In genomic region chr7:87628780-87629569, GRCh38 we compare ENCODE assay signal across 8 cellular contexts. TPM values are rescaled to one million over a fixed set of nuclear protein-coding genes. Genes with fewer than 3 reads are reported as not detected.
A peak's percentile ranks its signal among the peaks of the same experiment; 100 is the strongest.
DNase-seq lines count a peak whose midpoint lies in the region; ATAC-seq, FAIRE-seq and TF ChIP-seq lines count a peak whose summit lies in the region.

No MANE protein-coding gene starts in this region.

- H3K4me2 ChIP-seq in A549 (peak overlapping the region; percentile 97), GM23338 (peak overlapping the region; percentile 99), hepatocyte (peak overlapping the region; percentile 96)

- in situ Hi-C loops in SK-MEL-5 (cut with HindIII; ENCODE audit: low pct_unique_long_range_greater_than_20kb, low sequenced_read_pairs) = no loop called here

- peak; percentile 22 to 39; a peak in 3 of 6 replicates for ATAC-seq in A549
- peak; percentile 72 for ATAC-seq in GM23338
- ATAC-seq in psoas muscle = peak; percentile 23 to 54 (median 41)
- no peak for ATAC-seq in HG02840 (IDR thresholded peaks at IDR 0.05; ENCODE audit: low FRiP score, unreplicated experiment)
- no peak for ATAC-seq in GM21576 (IDR thresholded peaks at IDR 0.05; ENCODE audit: unreplicated experiment)

- no peaks in the 10 kb centered on the region for H3K36me3 Mint-ChIP-seq in GM23338 (ENCODE audit: low read depth)

- no peaks in the 10 kb centered on the region; the same call in 1 of the 2 replicates for H4K20me1 ChIP-seq in GM23338 (replicated peaks; ENCODE audit: insufficient read depth)
- H4K20me1 ChIP-seq in hepatocyte (ENCODE audit: insufficient read depth, poor library complexity, severe bottlenecking) = no peaks in the 10 kb centered on the region

- no peaks in the 10 kb centered on the region for H3K79me2 ChIP-seq in GM23338 (replicated peaks; ENCODE audit: insufficient read depth)
- H3K79me2 ChIP-seq in hepatocyte = no peaks in the 10 kb centered on the region

- no peak for TF ChIP-seq POLR2A in A549 (IDR thresholded peaks at IDR 0.05; ENCODE audit: low read length)

- peaks cover 4% of the 10 kb centered on the region; the same call in 1 of the 2 replicates for H3K9me2 ChIP-seq in GM23338 (ENCODE audit: insufficient read depth)
- no peaks in the 10 kb centered on the region for H3K9me2 ChIP-seq in hepatocyte (replicated peaks; ENCODE audit: insufficient read depth)

- no peak for TF ChIP-seq EP300 in A549 (IDR thresholded peaks at IDR 0.05)

- H3K27me3 Mint-ChIP-seq in GM23338 (ENCODE audit: insufficient read depth, low read depth, poor library complexity) = peaks cover 26% of the 10 kb centered on the region

- H3K4me3 Mint-ChIP-seq in GM23338 = peak overlapping the region; percentile 82

- 0 out of 3 replicates have a peak, but pooled peaks cover 5% of the 10 kb centered on the region for H3K4me1 ChIP-seq in A549
- H3K4me1 ChIP-seq in GM23338 (ENCODE audit: insufficient read depth) = no peaks in the 10 kb centered on the region; the same call in 1 of the 2 replicates
- no peaks in the 10 kb centered on the region for H3K4me1 ChIP-seq in hepatocyte (ENCODE audit: insufficient read depth)
- no peaks in the 10 kb centered on the region for H3K4me1 ChIP-seq in psoas muscle

- DNase-seq in A549 (ENCODE audit: low read depth in 1 of 2, low spot score in 1 of 2) (peak in 1 of 2 experiments; percentile 11), GM23338 (ENCODE audit: low spot score) (peak; percentile 68), SK-MEL-5 (ENCODE audit: low read depth, low spot score) (peak; percentile 33), astrocyte of the hippocampus (ENCODE audit: low read depth, low spot score) (peak; percentile 38), hepatocyte (ENCODE audit: low spot score) (peak; percentile 47), psoas muscle (peak; percentile 17 to 57)

- H3K4me3 ChIP-seq in A549 (peak overlapping the region; percentile 77), GM23338 (peak overlapping the region; percentile 82), hepatocyte (peak overlapping the region; percentile 63), psoas muscle (peak overlapping the region; percentile 82)

- no peaks in the 10 kb centered on the region for H3K36me3 ChIP-seq in GM23338 (ENCODE audit: insufficient read depth)
- no peaks in the 10 kb centered on the region for H3K36me3 ChIP-seq in hepatocyte (replicated peaks; ENCODE audit: insufficient read depth, low read depth)
- no peaks in the 10 kb centered on the region for H3K36me3 ChIP-seq in psoas muscle (ENCODE audit: insufficient read depth in 1 of 2, low read depth in 1 of 2)

- WGBS in A549 (ENCODE audit: missing lambda C conversion rate) = 29% methylated on average over 22 of the region's 39 CpGs
- WGBS in hepatocyte (ENCODE audit: low lambda C conversion rate, missing lambda C conversion rate) = 16% methylated on average over 21 of the region's 39 CpGs
- WGBS in psoas muscle, 3 donors = 6 to 13% (median 6%) methylated on average over 21 to 39 of the region's 39 CpGs

- no peak overlapping the region for H3K27ac Mint-ChIP-seq in GM23338

- H3F3A ChIP-seq in GM23338 (replicated peaks; ENCODE audit: low read depth) = no peaks in the 10 kb centered on the region

- H3K4me1 Mint-ChIP-seq in GM23338 = peaks cover 4% of the 10 kb centered on the region; the same call in 2 of the 3 replicates

- POLR2A ChIA-PET in A549 (lab: Yijun Ruan, JAX) = interaction anchor here (1.1 kb wide), 1 partner anchor 309 kb away, joined by 5 read pairs; no protein-coding TSS in a partner anchor

- peaks cover 3% of the 10 kb centered on the region; the same call in 2 of the 3 replicates for H3K9me3 Mint-ChIP-seq in GM23338

- H3K27ac ChIP-seq in A549 (no peak overlapping the region), GM23338 (ENCODE audit: low read depth) (no peak overlapping the region), hepatocyte (no peak overlapping the region), psoas muscle (peak overlapping the region; percentile 44)

- intact Hi-C loops in psoas muscle (cut with DNase I) = no loop called here

- H3K9me3 ChIP-seq in A549 (no peaks in the 10 kb centered on the region), hepatocyte (ENCODE audit: low read depth) (no peaks in the 10 kb centered on the region), psoas muscle (no peaks in the 10 kb centered on the region)

- FAIRE-seq in A549 (lab: Jason Lieb, UNC) = no peak

- H3K27me3 ChIP-seq in GM23338 (ENCODE audit: insufficient read depth) (peaks cover 39% of the 10 kb centered on the region), hepatocyte (peaks cover 7% of the 10 kb centered on the region), psoas muscle (ENCODE audit: insufficient read depth in 3 of 3, low read length in 2 of 3) (no peaks in the 10 kb centered on the region)

- H2AFZ ChIP-seq in GM23338 (peak overlapping the region; percentile 100), hepatocyte (peak overlapping the region; percentile 90)

- CTCF ChIA-PET in A549 (lab: Yijun Ruan, JAX) = no interaction called here

- TF ChIP-seq RAD21 in A549 (conservative IDR thresholded peaks at IDR 0.05 in 1 of 2, IDR thresholded peaks at IDR 0.05 in 1 of 2) = no peak

- TF ChIP-seq CTCF in A549 (IDR thresholded peaks at IDR 0.05) = no peak
- TF ChIP-seq CTCF in GM23338 (conservative IDR thresholded peaks at IDR 0.05; ENCODE audit: low read depth in 2 of 2) = no peak
- no peak for TF ChIP-seq CTCF in hepatocyte (IDR thresholded peaks at IDR 0.05; ENCODE audit: poor library complexity)
- TF ChIP-seq CTCF in psoas muscle (IDR thresholded peaks at IDR 0.05) = no peak

TF ChIP-seq in A549, 52 proteins besides CTCF, POLR2A, EP300 and RAD21 (continues in another document):
- TF ChIP-seq POLR2AphosphoS2 (conservative IDR thresholded peaks at IDR 0.05; ENCODE audit: low read length) (no peak), EHMT2 (IDR thresholded peaks at IDR 0.05; ENCODE audit: low read depth) (no peak), JUN (IDR thresholded peaks at IDR 0.05) (no peak), ZFP36 (IDR thresholded peaks at IDR 0.05; ENCODE audit: borderline replicate concordance, partially characterized antibody) (no peak), ZNF302 (CRISPR knock-in tag; IDR thresholded peaks at IDR 0.05) (no peak)
- TF ChIP-seq, protein P1, sequence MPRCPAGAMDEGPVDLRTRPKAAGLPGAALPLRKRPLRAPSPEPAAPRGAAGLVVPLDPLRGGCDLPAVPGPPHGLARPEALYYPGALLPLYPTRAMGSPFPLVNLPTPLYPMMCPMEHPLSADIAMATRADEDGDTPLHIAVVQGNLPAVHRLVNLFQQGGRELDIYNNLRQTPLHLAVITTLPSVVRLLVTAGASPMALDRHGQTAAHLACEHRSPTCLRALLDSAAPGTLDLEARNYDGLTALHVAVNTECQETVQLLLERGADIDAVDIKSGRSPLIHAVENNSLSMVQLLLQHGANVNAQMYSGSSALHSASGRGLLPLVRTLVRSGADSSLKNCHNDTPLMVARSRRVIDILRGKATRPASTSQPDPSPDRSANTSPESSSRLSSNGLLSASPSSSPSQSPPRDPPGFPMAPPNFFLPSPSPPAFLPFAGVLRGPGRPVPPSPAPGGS (IDR thresholded peaks at IDR 0.05) = no peak

TF ChIP-seq in GM23338, 12 proteins besides CTCF, POLR2A, EP300 and RAD21:
- TF ChIP-seq ZNF114 (CRISPR knock-in tag; IDR thresholded peaks at IDR 0.05) (no peak), JUNB (IDR thresholded peaks at IDR 0.05; ENCODE audit: unreplicated experiment) (no peak), POLR2AphosphoS5 (IDR thresholded peaks at IDR 0.05; ENCODE audit: low read depth) (no peak), EZH2 (IDR thresholded peaks at IDR 0.05; ENCODE audit: low read depth, unreplicated experiment) (no peak), ZNF331 (CRISPR knock-in tag; IDR thresholded peaks at IDR 0.05; ENCODE audit: low read depth) (no peak), NANOG (IDR thresholded peaks at IDR 0.05; ENCODE audit: borderline replicate concordance) (no peak)

RNA-seq across cellular contexts. Expression of gene RUNDC3B, which starts 0.8 kb away (rescaled TPM):
- not detected in 2 replicates for polyA plus RNA-seq in A549 (2011; rRNA removed)
- polyA plus RNA-seq in A549 (2012; cell fraction: cytosol; rRNA removed) = not detected in 2 replicates
- 0.07 TPM in 1 of 2 replicates, not detected in the other for polyA plus RNA-seq in A549 (2012; cell fraction: nucleus; rRNA removed)
- polyA plus RNA-seq in A549 (2017; fragmentation: RNase III; extraction: RNeasy Plus Mini Kit Qiagen cat#74134 plus additional on column Dnase treatment) = not detected in 3 replicates
- polyA minus RNA-seq in A549 (2011; rRNA and poly(A)+ RNA removed) = not detected in 2 replicates
- total RNA-seq in GM23338 (2014; rRNA removed; shearing (Covaris generic)) = 0.83 and 0.89 TPM in 2 replicates
- polyA plus RNA-seq in GM23338 (2016; fragmentation: Nextera tagmentation; extraction: Ambion mirVana) = 1.3 and 2.0 TPM in 2 replicates
- total RNA-seq in SK-MEL-5 (2014; rRNA removed; shearing (Covaris generic)) = 0.21 and 0.55 TPM in 2 replicates
- polyA plus RNA-seq in SK-MEL-5 (2015; cell fraction: cytosol; rRNA removed) = 0.18 and 0.27 TPM in 2 replicates
- polyA plus RNA-seq in SK-MEL-5 (2015; cell fraction: nucleus; rRNA removed) = 0.08 and 0.37 TPM in 2 replicates
- total RNA-seq in hepatocyte = 0.53 and 1.1 TPM in 2 replicates
- polyA plus RNA-seq in hepatocyte = 0.22 TPM in 1 of 2 replicates, not detected in the other
- 1 to 10 TPM in 1 of 4 donors, under 1 TPM in 3; 0.42 to 1.2 (median 0.62) TPM for total RNA-seq in psoas muscle
- 1 to 10 TPM in 1 of 3 donors, under 1 TPM in 2; 0.05 to 1.2 (median 0.68) TPM for polyA plus RNA-seq in psoas muscle

RNA-seq across cellular contexts. Expression of gene ABCB1, which starts 28.3 kb away (rescaled TPM):
- 0.05 and 0.13 TPM in 2 replicates for polyA plus RNA-seq in A549 (2011; rRNA removed)
- not detected in 2 replicates for polyA plus RNA-seq in A549 (2012; cell fraction: cytosol; rRNA removed)
- polyA plus RNA-seq in A549 (2012; cell fraction: nucleus; rRNA removed) = not detected in 2 replicates
- 0.07 to 0.09 TPM in 2 of 3 replicates, not detected in the other for polyA plus RNA-seq in A549 (2017; fragmentation: RNase III; extraction: RNeasy Plus Mini Kit Qiagen cat#74134 plus additional on column Dnase treatment)
- polyA minus RNA-seq in A549 (2011; rRNA and poly(A)+ RNA removed) = not detected in 2 replicates
- total RNA-seq in GM23338 (2014; rRNA removed; shearing (Covaris generic)) = 0.80 and 1.2 TPM in 2 replicates
- polyA plus RNA-seq in GM23338 (2016; fragmentation: Nextera tagmentation; extraction: Ambion mirVana) = 0.42 and 0.53 TPM in 2 replicates
- total RNA-seq in SK-MEL-5 (2014; rRNA removed; shearing (Covaris generic)) = 2.0 and 3.2 TPM in 2 replicates
- 3.0 and 3.4 TPM in 2 replicates for polyA plus RNA-seq in SK-MEL-5 (2015; cell fraction: cytosol; rRNA removed)
- polyA plus RNA-seq in SK-MEL-5 (2015; cell fraction: nucleus; rRNA removed) = 1.00 and 3.3 TPM in 2 replicates
- 20.0 and 23.2 TPM in 2 replicates for total RNA-seq in hepatocyte
- polyA plus RNA-seq in hepatocyte = 6.5 and 7.9 TPM in 2 replicates
- total RNA-seq in psoas muscle = 1 to 10 TPM in 2 of 4 donors, under 1 TPM in 2; 0.40 to 2.4 (median 1.1) TPM
- polyA plus RNA-seq in psoas muscle = under 1 TPM; 0.09 to 0.59 (median 0.25) TPM

Comparison
In these comparisons a context has a peak if more than half of its experiments do, and no peak if none do; other contexts are left out.
1. ATAC-seq: peak in A549 (2 of 2), GM23338 (single experiment) and psoas muscle (4 of 4); none in HG02840 (single experiment) and GM21576 (single experiment).
2. Peak in every context shown above with its lines, with median percentiles within 50 percentile points of each other: H3K4me2 ChIP-seq and H3K4me3 ChIP-seq.